ENCODE assay signal across 1 cellular context in genomic region chr19:34733826-34734600, GRCh38.
A peak's percentile ranks its signal among the peaks of the same experiment; 100 is the strongest.
TF ChIP-seq lines count a peak whose summit lies in the region.

Gene ZNF181 (plus strand): TSS chr19:34734243. CDS start chr19:34735038, 795 bp downstream.

TF ChIP-seq in HepG2, 621 proteins besides CTCF, POLR2A, EP300 and RAD21 (continued from another document and continues in another):
- peak; percentile 24; the same call in 1 of the 2 replicates for TF ChIP-seq ZNF296 (CRISPR knock-in tag; conservative IDR thresholded peaks at IDR 0.05)
- TF ChIP-seq ZNF891 (CRISPR knock-in tag; IDR thresholded peaks at IDR 0.05) = peak; percentile 69; the same call in 1 of the 2 replicates
- TF ChIP-seq ZMYM2 (CRISPR knock-in tag; IDR thresholded peaks at IDR 0.05) = no peak
- peak; percentile 75; the same call in 1 of the 2 replicates for TF ChIP-seq PAWR (CRISPR knock-in tag; IDR thresholded peaks at IDR 0.05; ENCODE audit: borderline replicate concordance)
- peak; percentile 96 for TF ChIP-seq ZBTB21 (CRISPR knock-in tag; IDR thresholded peaks at IDR 0.05)
- TF ChIP-seq, protein P1, sequence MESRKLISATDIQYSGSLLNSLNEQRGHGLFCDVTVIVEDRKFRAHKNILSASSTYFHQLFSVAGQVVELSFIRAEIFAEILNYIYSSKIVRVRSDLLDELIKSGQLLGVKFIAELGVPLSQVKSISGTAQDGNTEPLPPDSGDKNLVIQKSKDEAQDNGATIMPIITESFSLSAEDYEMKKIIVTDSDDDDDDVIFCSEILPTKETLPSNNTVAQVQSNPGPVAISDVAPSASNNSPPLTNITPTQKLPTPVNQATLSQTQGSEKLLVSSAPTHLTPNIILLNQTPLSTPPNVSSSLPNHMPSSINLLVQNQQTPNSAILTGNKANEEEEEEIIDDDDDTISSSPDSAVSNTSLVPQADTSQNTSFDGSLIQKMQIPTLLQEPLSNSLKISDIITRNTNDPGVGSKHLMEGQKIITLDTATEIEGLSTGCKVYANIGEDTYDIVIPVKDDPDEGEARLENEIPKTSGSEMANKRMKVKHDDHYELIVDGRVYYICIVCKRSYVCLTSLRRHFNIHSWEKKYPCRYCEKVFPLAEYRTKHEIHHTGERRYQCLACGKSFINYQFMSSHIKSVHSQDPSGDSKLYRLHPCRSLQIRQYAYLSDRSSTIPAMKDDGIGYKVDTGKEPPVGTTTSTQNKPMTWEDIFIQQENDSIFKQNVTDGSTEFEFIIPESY (CRISPR knock-in tag; IDR thresholded peaks at IDR 0.05) = no peak
- peak; percentile 93; the same call in 1 of the 2 replicates for TF ChIP-seq ZFP91 (CRISPR knock-in tag; IDR thresholded peaks at IDR 0.05; ENCODE audit: borderline replicate concordance)
- TF ChIP-seq TEAD2 (CRISPR knock-in tag; IDR thresholded peaks at IDR 0.05) = no peak
- no peak for TF ChIP-seq EZH2 (conservative IDR thresholded peaks at IDR 0.05; ENCODE audit: low read depth, low read length)
- TF ChIP-seq, protein P2, sequence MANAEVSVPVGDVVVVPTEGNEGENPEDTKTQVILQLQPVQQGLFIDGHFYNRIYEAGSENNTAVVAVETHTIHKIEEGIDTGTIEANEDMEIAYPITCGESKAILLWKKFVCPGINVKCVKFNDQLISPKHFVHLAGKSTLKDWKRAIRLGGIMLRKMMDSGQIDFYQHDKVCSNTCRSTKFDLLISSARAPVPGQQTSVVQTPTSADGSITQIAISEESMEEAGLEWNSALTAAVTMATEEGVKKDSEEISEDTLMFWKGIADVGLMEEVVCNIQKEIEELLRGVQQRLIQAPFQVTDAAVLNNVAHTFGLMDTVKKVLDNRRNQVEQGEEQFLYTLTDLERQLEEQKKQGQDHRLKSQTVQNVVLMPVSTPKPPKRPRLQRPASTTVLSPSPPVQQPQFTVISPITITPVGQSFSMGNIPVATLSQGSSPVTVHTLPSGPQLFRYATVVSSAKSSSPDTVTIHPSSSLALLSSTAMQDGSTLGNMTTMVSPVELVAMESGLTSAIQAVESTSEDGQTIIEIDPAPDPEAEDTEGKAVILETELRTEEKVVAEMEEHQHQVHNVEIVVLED (CRISPR knock-in tag; IDR thresholded peaks at IDR 0.05; ENCODE audit: borderline replicate concordance) = peak; percentile 80
- TF ChIP-seq GPN1 (CRISPR knock-in tag; IDR thresholded peaks at IDR 0.05; ENCODE audit: borderline replicate concordance) = no peak
- TF ChIP-seq, protein P3, sequence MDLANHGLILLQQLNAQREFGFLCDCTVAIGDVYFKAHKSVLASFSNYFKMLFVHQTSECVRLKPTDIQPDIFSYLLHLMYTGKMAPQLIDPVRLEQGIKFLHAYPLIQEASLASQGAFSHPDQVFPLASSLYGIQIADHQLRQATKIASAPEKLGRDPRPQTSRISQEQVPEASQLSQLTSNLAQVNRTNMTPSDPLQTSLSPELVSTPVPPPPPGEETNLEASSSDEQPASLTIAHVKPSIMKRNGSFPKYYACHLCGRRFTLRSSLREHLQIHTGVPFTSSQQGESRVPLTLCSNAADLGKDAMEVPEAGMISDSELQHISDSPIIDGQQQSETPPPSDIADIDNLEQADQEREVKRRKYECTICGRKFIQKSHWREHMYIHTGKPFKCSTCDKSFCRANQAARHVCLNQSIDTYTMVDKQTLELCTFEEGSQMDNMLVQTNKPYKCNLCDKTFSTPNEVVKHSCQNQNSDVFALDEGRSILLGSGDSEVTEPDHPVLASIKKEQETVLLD (CRISPR knock-in tag; IDR thresholded peaks at IDR 0.05; ENCODE audit: low read depth) = peak; percentile 40; the same call in 1 of the 2 replicates
- TF ChIP-seq ZNF652 (CRISPR knock-in tag; IDR thresholded peaks at IDR 0.05; ENCODE audit: borderline replicate concordance, low read depth) = no peak
- peak; percentile 70 for TF ChIP-seq HDAC1 (CRISPR knock-in tag; IDR thresholded peaks at IDR 0.05)
- TF ChIP-seq TGIF2 (CRISPR knock-in tag; IDR thresholded peaks at IDR 0.05) = no peak
- TF ChIP-seq DPF2 (CRISPR knock-in tag; IDR thresholded peaks at IDR 0.05; ENCODE audit: borderline replicate concordance, low read depth) = no peak
- TF ChIP-seq HNRNPL (IDR thresholded peaks at IDR 0.05; ENCODE audit: low read depth, low read length) = 0 out of 2 replicates have a peak, but pooled peaks have one; percentile 1
- 0 out of 2 replicates have a peak, but pooled peaks have one; percentile 24 for TF ChIP-seq ZNF850 (CRISPR knock-in tag; conservative IDR thresholded peaks at IDR 0.05)
- TF ChIP-seq, protein P4, sequence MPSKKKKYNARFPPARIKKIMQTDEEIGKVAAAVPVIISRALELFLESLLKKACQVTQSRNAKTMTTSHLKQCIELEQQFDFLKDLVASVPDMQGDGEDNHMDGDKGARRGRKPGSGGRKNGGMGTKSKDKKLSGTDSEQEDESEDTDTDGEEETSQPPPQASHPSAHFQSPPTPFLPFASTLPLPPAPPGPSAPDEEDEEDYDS (CRISPR knock-in tag; IDR thresholded peaks at IDR 0.05) = peak; percentile 22
- TF ChIP-seq SSRP1 (CRISPR knock-in tag; IDR thresholded peaks at IDR 0.05) = no peak
- TF ChIP-seq SMYD3 (CRISPR knock-in tag; IDR thresholded peaks at IDR 0.05) = peak; percentile 15; the same call in 1 of the 2 replicates
- no peak for TF ChIP-seq KLF15 (CRISPR knock-in tag; IDR thresholded peaks at IDR 0.05; ENCODE audit: borderline replicate concordance)
- no peak; the same call in 1 of the 2 replicates for TF ChIP-seq MEIS2 (CRISPR knock-in tag; IDR thresholded peaks at IDR 0.05)
- TF ChIP-seq KLF9 (CRISPR knock-in tag; IDR thresholded peaks at IDR 0.05; ENCODE audit: low read depth) = no peak
- TF ChIP-seq ZNF280D (CRISPR knock-in tag; IDR thresholded peaks at IDR 0.05) = no peak
- TF ChIP-seq, protein P5, sequence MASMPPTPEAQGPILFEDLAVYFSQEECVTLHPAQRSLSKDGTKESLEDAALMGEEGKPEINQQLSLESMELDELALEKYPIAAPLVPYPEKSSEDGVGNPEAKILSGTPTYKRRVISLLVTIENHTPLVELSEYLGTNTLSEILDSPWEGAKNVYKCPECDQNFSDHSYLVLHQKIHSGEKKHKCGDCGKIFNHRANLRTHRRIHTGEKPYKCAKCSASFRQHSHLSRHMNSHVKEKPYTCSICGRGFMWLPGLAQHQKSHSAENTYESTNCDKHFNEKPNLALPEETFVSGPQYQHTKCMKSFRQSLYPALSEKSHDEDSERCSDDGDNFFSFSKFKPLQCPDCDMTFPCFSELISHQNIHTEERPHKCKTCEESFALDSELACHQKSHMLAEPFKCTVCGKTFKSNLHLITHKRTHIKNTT (CRISPR knock-in tag; IDR thresholded peaks at IDR 0.05) = no peak
- TF ChIP-seq BHLHE40 (IDR thresholded peaks at IDR 0.05; ENCODE audit: low read length) = 0 out of 2 replicates have a peak, but pooled peaks have one; percentile 6
- 0 out of 2 replicates have a peak, but pooled peaks have one; percentile 21 for TF ChIP-seq NFYB (CRISPR knock-in tag; IDR thresholded peaks at IDR 0.05)
- no peak for TF ChIP-seq MATR3 (CRISPR knock-in tag; IDR thresholded peaks at IDR 0.05)
- TF ChIP-seq ZBTB38 (CRISPR knock-in tag; IDR thresholded peaks at IDR 0.05) = peak; percentile 67; the same call in 1 of the 2 replicates
- no peak for TF ChIP-seq ZNF775 (CRISPR knock-in tag; IDR thresholded peaks at IDR 0.05; ENCODE audit: borderline replicate concordance)
- no peak; the same call in none of the 2 replicates for TF ChIP-seq MIER3 (CRISPR knock-in tag; IDR thresholded peaks at IDR 0.05; ENCODE audit: borderline replicate concordance)
- TF ChIP-seq HES4 (CRISPR knock-in tag; IDR thresholded peaks at IDR 0.05; ENCODE audit: borderline replicate concordance) = 0 out of 2 replicates have a peak, but pooled peaks have one; percentile 60
- TF ChIP-seq HIC2 (CRISPR knock-in tag; IDR thresholded peaks at IDR 0.05; ENCODE audit: low read depth) = no peak
- no peak for TF ChIP-seq GLI4 (CRISPR knock-in tag; IDR thresholded peaks at IDR 0.05; ENCODE audit: borderline replicate concordance)
- no peak for TF ChIP-seq HNRNPK (IDR thresholded peaks at IDR 0.05; ENCODE audit: low read depth, low read length, poor library complexity, severe bottlenecking)
- no peak for TF ChIP-seq ZNF234 (CRISPR knock-in tag; conservative IDR thresholded peaks at IDR 0.05)
- TF ChIP-seq GPBP1L1 (CRISPR knock-in tag; IDR thresholded peaks at IDR 0.05) = no peak
- TF ChIP-seq, protein P6, sequence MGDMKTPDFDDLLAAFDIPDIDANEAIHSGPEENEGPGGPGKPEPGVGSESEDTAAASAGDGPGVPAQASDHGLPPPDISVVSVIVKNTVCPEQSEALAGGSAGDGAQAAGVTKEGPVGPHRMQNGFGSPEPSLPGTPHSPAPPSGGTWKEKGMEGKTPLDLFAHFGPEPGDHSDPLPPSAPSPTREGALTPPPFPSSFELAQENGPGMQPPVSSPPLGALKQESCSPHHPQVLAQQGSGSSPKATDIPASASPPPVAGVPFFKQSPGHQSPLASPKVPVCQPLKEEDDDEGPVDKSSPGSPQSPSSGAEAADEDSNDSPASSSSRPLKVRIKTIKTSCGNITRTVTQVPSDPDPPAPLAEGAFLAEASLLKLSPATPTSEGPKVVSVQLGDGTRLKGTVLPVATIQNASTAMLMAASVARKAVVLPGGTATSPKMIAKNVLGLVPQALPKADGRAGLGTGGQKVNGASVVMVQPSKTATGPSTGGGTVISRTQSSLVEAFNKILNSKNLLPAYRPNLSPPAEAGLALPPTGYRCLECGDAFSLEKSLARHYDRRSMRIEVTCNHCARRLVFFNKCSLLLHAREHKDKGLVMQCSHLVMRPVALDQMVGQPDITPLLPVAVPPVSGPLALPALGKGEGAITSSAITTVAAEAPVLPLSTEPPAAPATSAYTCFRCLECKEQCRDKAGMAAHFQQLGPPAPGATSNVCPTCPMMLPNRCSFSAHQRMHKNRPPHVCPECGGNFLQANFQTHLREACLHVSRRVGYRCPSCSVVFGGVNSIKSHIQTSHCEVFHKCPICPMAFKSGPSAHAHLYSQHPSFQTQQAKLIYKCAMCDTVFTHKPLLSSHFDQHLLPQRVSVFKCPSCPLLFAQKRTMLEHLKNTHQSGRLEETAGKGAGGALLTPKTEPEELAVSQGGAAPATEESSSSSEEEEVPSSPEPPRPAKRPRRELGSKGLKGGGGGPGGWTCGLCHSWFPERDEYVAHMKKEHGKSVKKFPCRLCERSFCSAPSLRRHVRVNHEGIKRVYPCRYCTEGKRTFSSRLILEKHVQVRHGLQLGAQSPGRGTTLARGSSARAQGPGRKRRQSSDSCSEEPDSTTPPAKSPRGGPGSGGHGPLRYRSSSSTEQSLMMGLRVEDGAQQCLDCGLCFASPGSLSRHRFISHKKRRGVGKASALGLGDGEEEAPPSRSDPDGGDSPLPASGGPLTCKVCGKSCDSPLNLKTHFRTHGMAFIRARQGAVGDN (CRISPR knock-in tag; IDR thresholded peaks at IDR 0.05) = peak; percentile 94
- TF ChIP-seq HNF4A (CRISPR knock-in tag; IDR thresholded peaks at IDR 0.05) = peak; percentile 57
- no peak for TF ChIP-seq ZNF414 (CRISPR knock-in tag; IDR thresholded peaks at IDR 0.05)
